Comparison of ENCODE assay signal across 2 cellular contexts in genomic region chr4:792729-793108, GRCh38.
TF ChIP-seq lines count a peak whose summit lies in the region.

No MANE protein-coding gene starts in this region.

TF ChIP-seq in WTC11, 78 proteins besides CTCF, POLR2A, EP300 and RAD21 (continued from another document):
- no peak for TF ChIP-seq NR1H2 (CRISPR knock-in tag; IDR thresholded peaks at IDR 0.05)

TF ChIP-seq in H1, 55 proteins besides CTCF, POLR2A, EP300 and RAD21 (continued from another document):
- TF ChIP-seq CHD7 (IDR thresholded peaks at IDR 0.05; ENCODE audit: insufficient replicate concordance, low read length) (no peak), NANOG (IDR thresholded peaks at IDR 0.05; ENCODE audit: insufficient read depth, low read depth, low read length, poor library complexity, severe bottlenecking) (no peak), MAX (IDR thresholded peaks at IDR 0.05) (no peak), GABPA (IDR thresholded peaks at IDR 0.05; ENCODE audit: borderline replicate concordance, insufficient read depth, low read length) (no peak), POLR2AphosphoS5 (IDR thresholded peaks at IDR 0.05; ENCODE audit: low read depth, low read length) (no peak), EZH2 (IDR thresholded peaks at IDR 0.05; ENCODE audit: low read depth, low read length, severe bottlenecking) (no peak), NRF1 (IDR thresholded peaks at IDR 0.05; ENCODE audit: low read depth, low read length) (no peak), SP1 (IDR thresholded peaks at IDR 0.05; ENCODE audit: low read depth, low read length) (no peak), RBBP5 (IDR thresholded peaks at IDR 0.05; ENCODE audit: borderline replicate concordance, low read depth, low read length) (no peak), BACH1 (IDR thresholded peaks at IDR 0.05; ENCODE audit: low read length) (no peak), CEBPB (IDR thresholded peaks at IDR 0.05; ENCODE audit: low read depth, low read length) (no peak), RNF2 (IDR thresholded peaks at IDR 0.05; ENCODE audit: borderline replicate concordance, low read depth, low read length, missing control alignments, poor library complexity, severe bottlenecking) (no peak), SP4 (IDR thresholded peaks at IDR 0.05; ENCODE audit: low read length) (no peak)
